26 cellular contexts compared by ENCODE assay signal in genomic region chr20:22536956-22537756, GRCh38. TPM values are rescaled to one million over a fixed set of nuclear protein-coding genes. Genes with fewer than 3 reads are reported as not detected.
"Had no signal": no experiment of that assay in that cellular context is flagged by ENCODE, and none has a peak within 500 bp of the region (broad histone marks: within the 10 kb centered on the region; RNA-seq: fewer than 3 reads in every experiment).

No MANE protein-coding gene starts in this region.

- H3K27ac ChIP-seq: adrenal gland had no signal

- H3K4me3 Mint-ChIP-seq: activated B cell treated with CpG ODN at 0.5 μM for 24 hours; activated CD4-positive, alpha-beta memory T cell treated with anti-CD3 and anti-CD28 coated beads, Interleukin-2, amount 10 ng/mL, durations not matched to agents 7 days and 5 days; activated naive CD8-positive, alpha-beta T cell treated with anti-CD3 and anti-CD28 coated beads, Interleukin-2, amount 10 ng/mL, durations not matched to agents 7 days and 5 days; activated T-cell treated with anti-CD3 and anti-CD28 coated beads, Interleukin-2, amount 50 U/mL, for 72 hours; T-helper 17 cell had no signal

- H3K9me3 Mint-ChIP-seq: activated B cell treated with CpG ODN at 0.5 μM for 24 hours; activated naive CD8-positive, alpha-beta T cell treated with anti-CD3 and anti-CD28 coated beads, Interleukin-2, amount 10 ng/mL, durations not matched to agents 7 days and 5 days had no signal

- H3K4me1 ChIP-seq: adrenal gland had no signal

- H3K4me1 Mint-ChIP-seq: activated B cell treated with CpG ODN at 0.5 μM for 24 hours; activated CD4-positive, alpha-beta memory T cell treated with anti-CD3 and anti-CD28 coated beads, Interleukin-2, amount 10 ng/mL, durations not matched to agents 7 days and 5 days; activated naive CD8-positive, alpha-beta T cell treated with anti-CD3 and anti-CD28 coated beads, Interleukin-2, amount 10 ng/mL, durations not matched to agents 7 days and 5 days; T-helper 17 cell had no signal

- H3K4me3 ChIP-seq: adrenal gland had no signal

- H3K27ac Mint-ChIP-seq: activated B cell treated with CpG ODN at 0.5 μM for 24 hours; activated CD4-positive, alpha-beta memory T cell treated with anti-CD3 and anti-CD28 coated beads, Interleukin-2, amount 10 ng/mL, durations not matched to agents 7 days and 5 days; activated naive CD8-positive, alpha-beta T cell treated with anti-CD3 and anti-CD28 coated beads, Interleukin-2, amount 10 ng/mL, durations not matched to agents 7 days and 5 days; activated T-cell treated with anti-CD3 and anti-CD28 coated beads, Interleukin-2, amount 50 U/mL, for 72 hours; activated T-helper 2 cell treated with anti-CD3 and anti-CD28 coated beads, Interferon-gamma antibody, Interleukin-2, Interleukin-4, amounts not matched to agents 10 μg/mL and 5 μg/mL and 100 μg/mL, durations not matched to agents 14 hours and 24 hours and 36 hours; T-helper 17 cell had no signal

- H3K27me3 ChIP-seq: adrenal gland had no signal

- DNase-seq: activated B cell treated with CpG ODN at 0.5 μM for 24 hours; activated CD4-positive, alpha-beta memory T cell treated with anti-CD3 and anti-CD28 coated beads, Interleukin-2, amount 10 ng/mL, durations not matched to agents 7 days and 5 days; activated CD4-positive, alpha-beta T cell treated with anti-CD3 and anti-CD28 coated beads, Interleukin-2, amount 50 U/mL, for 1 hour; activated naive CD4-positive, alpha-beta T cell treated with anti-CD3 and anti-CD28 coated beads, Interleukin-2, amount 50 U/mL, for 16 hours; activated naive CD8-positive, alpha-beta T cell treated with anti-CD3 and anti-CD28 coated beads, Interleukin-2, amount 10 ng/mL, durations not matched to agents 7 days and 5 days; activated T-cell treated with anti-CD3 and anti-CD28 coated beads for 4 hours; activated T-cell treated with anti-CD3 and anti-CD28 coated beads, Interleukin-2, amount 50 U/mL, for 72 hours; adrenal gland; anterior cingulate cortex; cerebellar nuclear complex; Karpas-422; NCI-H1105 treated with DMSO at 0.1 percent for 48 hours; NCI-H1436 treated with DMSO at 0.1 percent for 48 hours; NCI-H187; NCI-H2081; NCI-H446; NCI-H524; NCI-H748 treated with DMSO at 0.1 percent for 48 hours; SIG-M5; T-helper 17 cell; T-helper 9 cell had no signal

- H3K9me3 ChIP-seq: adrenal gland had no signal

- ATAC-seq: activated T-cell treated with anti-CD3 and anti-CD28 coated beads, Interleukin-2, amount 50 U/mL, for 72 hours; T-helper 17 cell had no signal

- H3K27me3 Mint-ChIP-seq: activated B cell treated with CpG ODN at 0.5 μM for 24 hours; activated CD4-positive, alpha-beta memory T cell treated with anti-CD3 and anti-CD28 coated beads, Interleukin-2, amount 10 ng/mL, durations not matched to agents 7 days and 5 days; activated naive CD8-positive, alpha-beta T cell treated with anti-CD3 and anti-CD28 coated beads, Interleukin-2, amount 10 ng/mL, durations not matched to agents 7 days and 5 days; T-helper 17 cell had no signal

- H3K36me3 ChIP-seq: adrenal gland had no signal

- H3K36me3 Mint-ChIP-seq: activated naive CD8-positive, alpha-beta T cell treated with anti-CD3 and anti-CD28 coated beads, Interleukin-2, amount 10 ng/mL, durations not matched to agents 7 days and 5 days had no signal

RNA-seq across cellular contexts. Expression of gene FOXA2, which starts 47.2 kb away (rescaled TPM):
- total RNA-seq: activated B cell treated with CpG ODN at 0.5 μM for 24 hours; activated CD4-positive, alpha-beta memory T cell treated with anti-CD3 and anti-CD28 coated beads, Interleukin-2, amount 10 ng/mL, durations not matched to agents 7 days and 5 days; activated CD8-positive, alpha-beta memory T cell treated with anti-CD3 and anti-CD28 coated beads for 36 hours; activated naive CD8-positive, alpha-beta T cell treated with anti-CD3 and anti-CD28 coated beads, Interleukin-2, amount 10 ng/mL, durations not matched to agents 7 days and 5 days; activated T-cell treated with anti-CD3 and anti-CD28 coated beads, Interleukin-2, amount 50 U/mL, for 72 hours; activated T-helper 2 cell treated with anti-CD3 and anti-CD28 coated beads, Interferon-gamma antibody, Interleukin-2, Interleukin-4, amounts not matched to agents 10 μg/mL and 5 μg/mL and 100 μg/mL, durations not matched to agents 14 hours and 24 hours and 36 hours; adrenal gland; cardiac septum; OCI-LY7; RPMI7951; T-helper 17 cell had no signal
- polyA plus RNA-seq: adrenal gland had no signal
